ENCODE assay signal across 28 cellular contexts in genomic region chr2:181743723-181744031, GRCh38.
A peak's percentile ranks its signal among the peaks of the same experiment; 100 is the strongest.
DNase-seq lines count a peak whose midpoint lies in the region; ATAC-seq, FAIRE-seq and TF ChIP-seq lines count a peak whose summit lies in the region.
"Had no signal": no experiment of that assay in that cellular context is flagged by ENCODE, and none has a peak within 500 bp of the region (broad histone marks: within the 10 kb centered on the region; RNA-seq: fewer than 3 reads in every experiment).

No MANE protein-coding gene starts in this region.

- H3K27me3 ChIP-seq in PC-3 (ENCODE audit: low read length) (no peaks in the 10 kb centered on the region), keratinocyte (ENCODE audit: control insufficient read depth, extremely low read depth, insufficient read depth, low read length) (no peaks in the 10 kb centered on the region)

- POLR2A ChIA-PET in PC-3 (lab: Charles Lee; ENCODE audit: unreplicated experiment), result no interaction called here

- H3K4me1 ChIP-seq in PC-3 (ENCODE audit: insufficient read depth, low read length) (peaks cover 29% of the 10 kb centered on the region), keratinocyte (ENCODE audit: control insufficient read depth, extremely low read depth, insufficient read depth, low read length) (peaks cover 10% of the 10 kb centered on the region), mucosa of descending colon (ENCODE audit: low read depth) (no peaks in the 10 kb centered on the region)

- dilution Hi-C loops in keratinocyte (cut with MboI; ENCODE audit: extremely low pct_ligation_motif_present, low sequenced_read_pairs), result no loop called here

- H3K9ac ChIP-seq in PC-3 (ENCODE audit: low read length), result no peak overlapping the region; the same call in 1 of the 2 replicates
- H3K9ac ChIP-seq in keratinocyte (ENCODE audit: control insufficient read depth, extremely low read depth, insufficient read depth, low read length), result no peak overlapping the region

- H3K9me2 ChIP-seq in PC-3 (replicated peaks; ENCODE audit: low read length), result no peaks in the 10 kb centered on the region

- H3K9me1 ChIP-seq in keratinocyte (ENCODE audit: control insufficient read depth, extremely low read depth, insufficient read depth, low read length), result no peaks in the 10 kb centered on the region

- CTCF ChIA-PET in PC-3 (lab: Charles Lee), result no interaction called here

- H3K4me2 ChIP-seq in PC-3 (ENCODE audit: low read length) (peak overlapping the region; percentile 66; the same call in 1 of the 2 replicates), keratinocyte (ENCODE audit: control insufficient read depth, extremely low read depth, insufficient read depth, low read depth, low read length) (peak overlapping the region; percentile 31)

- H3F3A ChIP-seq in PC-3 (ENCODE audit: low read length, unreplicated experiment), result no peaks in the 10 kb centered on the region

- 0 out of 2 replicates have a peak overlapping the region, but pooled peaks have one; percentile 9 for H2AFZ ChIP-seq in PC-3 (ENCODE audit: low read length)
- no peak overlapping the region for H2AFZ ChIP-seq in keratinocyte (ENCODE audit: control insufficient read depth, low read length)
- H2AFZ ChIP-seq: PC-9 had no signal

- H3K79me2 ChIP-seq in PC-3 (ENCODE audit: low read length) (no peaks in the 10 kb centered on the region), keratinocyte (ENCODE audit: control insufficient read depth, insufficient read depth, low read length) (no peaks in the 10 kb centered on the region)

- intact Hi-C loops in PC-3 (cut with micrococcal nuclease) (loop anchor here (1.0 to 2.0 kb wide), 5 partner anchors 47 to 389 kb away; no protein-coding TSS in a partner anchor), mucosa of descending colon (cut with DNase I, micrococcal nuclease) (loop anchor here in 1 of 2 donors (5.0 to 10.0 kb wide), 2 partner anchors 161 to 334 kb away; no protein-coding TSS in a partner anchor)

- H3K27ac ChIP-seq in 22Rv1 (peak overlapping the region; percentile 69), PC-3 (ENCODE audit: low read length) (peak overlapping the region; percentile 69; the same call in 1 of the 2 replicates), keratinocyte (ENCODE audit: control insufficient read depth, insufficient read depth, low read length) (no peak overlapping the region)
- H3K27ac ChIP-seq: C4-2B, PC-9 had no signal

- H3K36me3 ChIP-seq in PC-3 (ENCODE audit: low read depth, low read length), result no peaks in the 10 kb centered on the region
- H3K36me3 ChIP-seq in keratinocyte (ENCODE audit: control insufficient read depth in 2 of 2, extremely low read depth in 1 of 2, insufficient read depth in 2 of 2, low read length in 2 of 2), result no peaks in the 10 kb centered on the region
- H3K36me3 ChIP-seq in mucosa of descending colon (ENCODE audit: low read depth), result no peaks in the 10 kb centered on the region

- FAIRE-seq in keratinocyte (lab: Jason Lieb, UNC), result no peak
- FAIRE-seq: A204.1, GM12892, H1, HepG2 had no signal

- TF ChIP-seq CTCF in 22Rv1 (IDR thresholded peaks at IDR 0.05) (no peak), PC-3 (conservative IDR thresholded peaks at IDR 0.05; ENCODE audit: low read depth, low read length) (no peak), keratinocyte (optimal IDR thresholded peaks at IDR 0.05 in 1 of 3, IDR thresholded peaks at IDR 0.05 in 1 of 3, conservative IDR thresholded peaks at IDR 0.05 in 1 of 3; ENCODE audit: extremely low read depth in 1 of 3, insufficient read depth in 2 of 3, low read length in 3 of 3) (no peak), mucosa of descending colon (IDR thresholded peaks at IDR 0.05) (no peak)

- no peaks in the 10 kb centered on the region for H4K20me1 ChIP-seq in PC-3 (ENCODE audit: low read length)
- H4K20me1 ChIP-seq in keratinocyte (ENCODE audit: control insufficient read depth, extremely low read depth, insufficient read depth, low read length), result no peaks in the 10 kb centered on the region

- ATAC-seq in GM21390 (IDR thresholded peaks at IDR 0.05; ENCODE audit: unreplicated experiment) (peak; percentile 11), PC-3 (no peak), mucosa of descending colon (no peak)
- ATAC-seq: CD8-positive, alpha-beta T cell; K562 had no signal

- H3K9me3 ChIP-seq in PC-3 (ENCODE audit: low read length) (no peaks in the 10 kb centered on the region), keratinocyte (ENCODE audit: control insufficient read depth, low read depth, low read length) (peaks cover 2% of the 10 kb centered on the region), mucosa of descending colon (no peaks in the 10 kb centered on the region)

- no peak for DNase-seq in PC-3
- no peak for DNase-seq in keratinocyte (ENCODE audit: low read depth, low spot score)
- DNase-seq in NCI-H524 treated with DMSO at 0.1 percent for 48 hours (lab: John Stamatoyannopoulos, UW), result no peak
- DNase-seq in mucosa of descending colon, result no peak
- DNase-seq in SHP77 (lab: John Stamatoyannopoulos, UW), result no peak
- DNase-seq: CD8-positive, alpha-beta T cell; DMS153; DND-41; Kasumi-1; NCI-H1092 treated with DMSO at 0.1 percent for 48 hours; NCI-H1436; NCI-H187 treated with DMSO at 0.1 percent for 48 hours; NCI-H2171 treated with DMSO at 0.1 percent for 48 hours; NCI-H345; NCI-H524; NCI-H82; NK-92 treated with Interleukin-12 subunit alpha and Interleukin-12 subunit beta, amount 100 ng/mL, for 24 hours; Right ventricle myocardium superior; RPMI8226 had no signal

- H3K4me3 ChIP-seq in PC-3 (ENCODE audit: low read length) (no peak overlapping the region), keratinocyte (ENCODE audit: control insufficient read depth in 2 of 3, extremely low read depth in 1 of 3, insufficient read depth in 2 of 3, low read depth in 1 of 3, low read length in 3 of 3) (no peak overlapping the region), mucosa of descending colon (no peak overlapping the region)
- H3K4me3 ChIP-seq: K562, PC-9 had no signal

- no TSS peak for BruUV-seq in PC-3 (replicated peaks; lab: Mats Ljungman, UMichigan)
